8 cellular contexts compared by ENCODE assay signal in genomic region chr1:224182866-224183590, GRCh38. TPM values are rescaled to one million over a fixed set of nuclear protein-coding genes. Genes with fewer than 3 reads are reported as not detected.
DNase-seq lines count a peak whose midpoint lies in the region; ATAC-seq and TF ChIP-seq lines count a peak whose summit lies in the region.

Gene DEGS1 (plus strand): TSS chr1:224183240. CDS start chr1:224183337, 97 bp downstream.

- peak in 1 of 2 donors; percentile 79 for TF ChIP-seq POLR2A in lower leg skin (IDR thresholded peaks at IDR 0.05)

- ATAC-seq in GM19351 (IDR thresholded peaks at IDR 0.05; ENCODE audit: unreplicated experiment) (peak; percentile 55), HG03469 (IDR thresholded peaks at IDR 0.05; ENCODE audit: unreplicated experiment) (peak; percentile 34)

- peak within 1 kb of the TSS; percentile 75 to 91 (median 89) for H3K27ac Mint-ChIP-seq in CD14-positive monocyte

- peaks cover 32% of the 10 kb centered on the region for H3K4me1 Mint-ChIP-seq in CD14-positive monocyte

- WGBS in lower leg skin, 2 donors = 1 to 2% methylated on average over 32 to 34 of the region's 94 CpGs

- TF ChIP-seq CTCF in CD14-positive monocyte (IDR thresholded peaks at IDR 0.05) (no peak), lower leg skin (IDR thresholded peaks at IDR 0.05) (no peak)

- peak within 1 kb of the TSS; percentile 87 to 94 for H3K4me3 Mint-ChIP-seq in CD14-positive monocyte

- H3K27me3 Mint-ChIP-seq in CD14-positive monocyte (ENCODE audit: low read depth in 3 of 3) = peaks cover 0 to 1% (median 0%) of the 10 kb centered on the region in 3 donors

- H3K36me3 Mint-ChIP-seq in CD14-positive monocyte = peaks cover 5 to 19% of the 10 kb centered on the region in 2 donors

- intact Hi-C loops in CD14-positive monocyte (cut with micrococcal nuclease) (loop anchor here in 1 of 2 donors (5.0 kb wide), 1 partner anchor 34 kb away; no protein-coding TSS in a partner anchor), lower leg skin (cut with DNase I; ENCODE audit: low total_unique reads) (no loop called here)

- DNase-seq in CD14-positive monocyte (ENCODE audit: low spot score) (peak; percentile 75), NCI-H526 treated with DMSO at 0.1 percent for 48 hours (lab: John Stamatoyannopoulos, UW) (peak; percentile 68), dermis microvascular lymphatic vessel endothelial cell (ENCODE audit: low read depth in 2 of 2) (peak in 1 of 2 donors; percentile 89), lower leg skin (ENCODE audit: low spot score in 2 of 2) (peak; percentile 66 to 96)
- peak; percentile 73 to 78 for DNase-seq in activated CD4-positive, alpha-beta T cell treated with anti-CD3 and anti-CD28 coated beads, Interleukin-2, amount 50 U/mL, for 4 hours
- DNase-seq in stimulated activated CD4-positive, alpha-beta T cell treated with anti-CD3 and anti-CD28 coated beads, Interleukin-4, amount 100 ng/mL, for 48 hours (ENCODE audit: low read depth in 2 of 2) = peak; percentile 71 to 74

- H3K9me3 Mint-ChIP-seq in CD14-positive monocyte = no peaks in the 10 kb centered on the region

- peak within 1 kb of the TSS; percentile 86 for H3K4me3 ChIP-seq in lower leg skin (ENCODE audit: low read depth, poor library complexity, severe bottlenecking)

RNA-seq across cellular contexts. Expression of gene DEGS1, which starts in this region (rescaled TPM):
- polyA plus RNA-seq in CD14-positive monocyte = 100 to 1,000 TPM; 118 to 137 TPM
- total RNA-seq in dermis microvascular lymphatic vessel endothelial cell (86.3 and 137 TPM in 2 replicates), lower leg skin (100 to 1,000 TPM; 629 to 976 (median 837) TPM)
